Comparison of ENCODE assay signal across 12 cellular contexts in the genomic region with DNA sequence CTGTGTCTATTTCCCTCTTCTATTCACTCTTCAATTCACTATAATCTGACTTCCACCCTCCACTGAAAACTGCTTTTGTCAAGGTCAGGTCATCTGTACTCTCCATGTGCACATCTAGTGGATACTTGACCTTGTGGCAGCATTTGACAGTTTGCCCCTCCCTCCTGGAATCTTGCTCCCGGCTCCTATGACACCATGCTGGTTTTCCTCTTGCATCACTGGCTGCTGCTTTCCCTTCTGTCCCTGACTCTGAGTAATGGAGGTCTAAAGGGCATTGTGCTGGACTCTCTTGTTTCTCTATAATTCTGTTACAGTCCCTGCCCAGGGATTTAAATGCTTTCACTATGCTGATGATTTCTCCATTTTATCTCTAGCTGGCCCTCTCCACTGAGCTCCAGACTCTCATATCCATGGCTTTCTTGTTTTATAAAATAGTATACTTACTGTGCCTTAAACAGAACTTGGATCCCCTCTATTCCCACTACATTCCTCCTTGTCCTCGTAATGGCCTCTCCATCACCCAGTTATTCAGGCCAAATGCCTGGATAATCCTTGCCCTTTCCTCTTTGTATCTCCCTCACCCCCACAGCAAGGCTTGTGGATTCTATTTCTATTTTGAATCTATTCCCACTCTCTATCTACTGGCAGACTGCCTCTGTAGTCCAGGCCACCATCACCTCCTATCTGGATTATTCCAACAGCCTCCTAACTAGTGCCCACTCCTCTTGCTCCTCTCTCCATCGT. TPM values are rescaled to one million over a fixed set of nuclear protein-coding genes. Genes with fewer than 3 reads are reported as not detected.
DNase-seq lines count a peak whose midpoint lies in the region; ATAC-seq and TF ChIP-seq lines count a peak whose summit lies in the region.
"Had no signal": no experiment of that assay in that cellular context is flagged by ENCODE, and none has a peak within 500 bp of the region (broad histone marks: within the 10 kb centered on the region; RNA-seq: fewer than 3 reads in every experiment).

No MANE protein-coding gene starts in this region.

- peak; percentile 86 for ATAC-seq in omental fat pad (ENCODE audit: low FRiP score)
- ATAC-seq: HCT116 had no signal

- no peak overlapping the region for H3K4me3 Mint-ChIP-seq in Caco-2 (ENCODE audit: unreplicated experiment)
- H3K4me3 Mint-ChIP-seq: type B pancreatic cell had no signal

- no peak overlapping the region for H3K27ac Mint-ChIP-seq in Caco-2 (ENCODE audit: unreplicated experiment)
- H3K27ac Mint-ChIP-seq: type B pancreatic cell had no signal

- no TSS peak for BruUV-seq in Caco-2 (replicated peaks; lab: Mats Ljungman, UMichigan)

- no peaks in the 10 kb centered on the region for H3K27me3 Mint-ChIP-seq in Caco-2 (ENCODE audit: insufficient read depth, unreplicated experiment)
- H3K27me3 Mint-ChIP-seq: type B pancreatic cell had no signal

- no peaks in the 10 kb centered on the region for H3K9me3 Mint-ChIP-seq in Caco-2 (ENCODE audit: unreplicated experiment)
- H3K9me3 Mint-ChIP-seq: type B pancreatic cell had no signal

- H3K36me3 ChIP-seq in Caco-2 (ENCODE audit: control insufficient read depth, insufficient read depth, low read length): no peaks in the 10 kb centered on the region

- H3K4me1 Mint-ChIP-seq in Caco-2 (ENCODE audit: low read depth, unreplicated experiment): no peaks in the 10 kb centered on the region

- H3K4me1 ChIP-seq in Caco-2: no peaks in the 10 kb centered on the region

- TF ChIP-seq CTCF in Caco-2 (IDR thresholded peaks at IDR 0.05; ENCODE audit: insufficient read depth in 1 of 2, low read depth in 1 of 2, low read length in 1 of 2, severe bottlenecking in 1 of 2, unreplicated experiment in 1 of 2): no peak
- TF ChIP-seq CTCF in fibroblast of pulmonary artery (IDR thresholded peaks at IDR 0.05; ENCODE audit: low read length, missing control alignments): no peak
- TF ChIP-seq CTCF in omental fat pad (IDR thresholded peaks at IDR 0.05): no peak

- no peaks in the 10 kb centered on the region for H3K27me3 ChIP-seq in Caco-2 (replicated peaks; ENCODE audit: control insufficient read depth, insufficient read depth, low read length)

- no peaks in the 10 kb centered on the region for H3K36me3 Mint-ChIP-seq in Caco-2 (ENCODE audit: insufficient read depth, unreplicated experiment)
- H3K36me3 Mint-ChIP-seq: type B pancreatic cell had no signal

- H3K4me3 ChIP-seq in Caco-2 (ENCODE audit: low read depth, low read length): no peak overlapping the region
- no peak overlapping the region for H3K4me3 ChIP-seq in fibroblast of pulmonary artery (replicated peaks; ENCODE audit: low read depth, low read length)

- CTCF ChIA-PET in Caco-2 (lab: Charles Lee): no interaction called here

- H3K9me3 ChIP-seq in Caco-2: no peaks in the 10 kb centered on the region

- peak; percentile 31 to 52 for DNase-seq in Caco-2
- DNase-seq in NOMO-1 (lab: John Stamatoyannopoulos, UW; ENCODE audit: unreplicated experiment in 2 of 2): peak; percentile 7 to 59
- peak; percentile 81 for DNase-seq in fibroblast of pulmonary artery (ENCODE audit: low read depth)
- no peak for DNase-seq in omental fat pad (ENCODE audit: low spot score)
- DNase-seq in NCI-H2081 treated with DMSO at 0.1 percent for 48 hours (lab: John Stamatoyannopoulos, UW): no peak
- DNase-seq in NCI-H1436 (lab: John Stamatoyannopoulos, UW): no peak
- no peak for DNase-seq in OCI-M2 (lab: John Stamatoyannopoulos, UW; ENCODE audit: unreplicated experiment)
- DNase-seq in KBM-7: no peak
- DNase-seq: activated CD4-positive, alpha-beta T cell treated with anti-CD3 and anti-CD28 coated beads, Interleukin-2, amount 50 U/mL, for 1 hour; NCI-H1092 treated with DMSO at 0.1 percent for 48 hours had no signal

- intact Hi-C loops in Caco-2 (cut with micrococcal nuclease; ENCODE audit: unreplicated experiment): no loop called here

- in situ Hi-C loops in KBM-7 (cut with MboI; ENCODE audit: low pct_unique_long_range_greater_than_20kb, low sequenced_read_pairs): no loop called here

- POLR2A ChIA-PET in Caco-2 (lab: Charles Lee): interaction anchor here (0.7 kb wide), 1 partner anchor 130 kb away, joined by 10 read pairs; no protein-coding TSS in a partner anchor

RNA-seq across cellular contexts. Expression of a gene that starts 36.8 kb away (rescaled TPM):
- total RNA-seq in Caco-2 (2022) (not detected in 2 replicates), omental fat pad (100 to 1,000 TPM in 3 of 4 donors, 10 to 100 TPM in 1; 99.8 to 440 (median 251) TPM)

Comparison
In these comparisons a context has a peak if more than half of its experiments do, and no peak if none do; other contexts are left out.
1. DNase-seq: peak in Caco-2 (2 of 2), NOMO-1 (2 of 2) and fibroblast of pulmonary artery (single experiment); none in omental fat pad (single experiment), NCI-H2081 treated with DMSO at 0.1 percent for 48 hours (single experiment), NCI-H1436 (single experiment), OCI-M2 (single experiment) and KBM-7 (single experiment).
2. RNA of a gene that starts 36.8 kb away (total RNA-seq): 99.8 to 440 TPM in omental fat pad; not detected in Caco-2; every median in the first group is over 10 times any median in the second.